1 cellular context compared by ENCODE assay signal in the genomic region with DNA sequence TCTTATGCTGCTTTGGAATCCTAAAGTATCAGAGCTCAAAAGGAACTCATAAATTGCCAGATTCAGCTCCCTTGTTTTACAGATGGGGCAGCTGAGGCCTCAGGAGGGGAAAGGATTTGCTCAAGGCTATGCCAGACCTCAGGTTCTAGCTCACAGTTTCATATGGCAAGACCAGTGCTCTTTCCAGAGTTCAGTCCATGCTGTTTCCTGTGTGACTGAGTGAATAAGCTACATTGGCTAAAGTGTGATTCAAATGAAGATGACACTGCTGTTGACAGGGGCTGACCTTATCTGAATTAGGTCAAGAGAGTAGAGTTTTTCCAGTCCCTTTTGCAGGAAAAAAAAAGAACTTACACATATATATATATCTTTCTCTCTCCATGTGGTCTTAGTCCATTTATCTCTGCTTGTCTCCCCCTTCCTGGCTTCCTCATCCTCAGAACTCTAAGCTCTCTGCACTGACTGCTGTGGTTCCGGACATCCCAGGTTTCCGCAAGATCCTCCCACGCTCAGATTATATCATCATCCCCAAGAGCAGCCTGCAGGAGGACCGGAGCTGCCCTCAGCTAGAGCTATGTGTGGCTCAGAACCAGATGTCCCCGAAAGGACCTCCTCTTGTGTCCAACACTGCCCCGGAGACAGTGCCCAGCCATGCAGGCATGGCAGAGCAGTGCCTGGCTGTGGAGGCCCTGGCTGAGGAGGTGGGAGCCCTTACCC.
TF ChIP-seq lines count a peak whose summit lies in the region.

No MANE protein-coding gene starts in this region.

TF ChIP-seq in GM23338, 12 proteins besides CTCF, POLR2A, EP300 and RAD21:
- TF ChIP-seq, protein P1, sequence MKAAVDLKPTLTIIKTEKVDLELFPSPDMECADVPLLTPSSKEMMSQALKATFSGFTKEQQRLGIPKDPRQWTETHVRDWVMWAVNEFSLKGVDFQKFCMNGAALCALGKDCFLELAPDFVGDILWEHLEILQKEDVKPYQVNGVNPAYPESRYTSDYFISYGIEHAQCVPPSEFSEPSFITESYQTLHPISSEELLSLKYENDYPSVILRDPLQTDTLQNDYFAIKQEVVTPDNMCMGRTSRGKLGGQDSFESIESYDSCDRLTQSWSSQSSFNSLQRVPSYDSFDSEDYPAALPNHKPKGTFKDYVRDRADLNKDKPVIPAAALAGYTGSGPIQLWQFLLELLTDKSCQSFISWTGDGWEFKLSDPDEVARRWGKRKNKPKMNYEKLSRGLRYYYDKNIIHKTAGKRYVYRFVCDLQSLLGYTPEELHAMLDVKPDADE (IDR thresholded peaks at IDR 0.05) = no peak
- TF ChIP-seq JUNB (IDR thresholded peaks at IDR 0.05; ENCODE audit: unreplicated experiment) (no peak), EZH2 (IDR thresholded peaks at IDR 0.05; ENCODE audit: low read depth, unreplicated experiment) (no peak), ZNF331 (CRISPR knock-in tag; IDR thresholded peaks at IDR 0.05; ENCODE audit: low read depth) (no peak), POLR2AphosphoS5 (IDR thresholded peaks at IDR 0.05; ENCODE audit: low read depth) (no peak), EZH2phosphoT487 (IDR thresholded peaks at IDR 0.05; ENCODE audit: unreplicated experiment) (no peak), ZNF114 (CRISPR knock-in tag; IDR thresholded peaks at IDR 0.05) (no peak), STAT1 (IDR thresholded peaks at IDR 0.05; ENCODE audit: unreplicated experiment) (no peak), NANOG (IDR thresholded peaks at IDR 0.05; ENCODE audit: borderline replicate concordance) (no peak), CREB1 (CRISPR knock-in tag; IDR thresholded peaks at IDR 0.05; ENCODE audit: low read depth) (no peak)
- TF ChIP-seq, protein P2, sequence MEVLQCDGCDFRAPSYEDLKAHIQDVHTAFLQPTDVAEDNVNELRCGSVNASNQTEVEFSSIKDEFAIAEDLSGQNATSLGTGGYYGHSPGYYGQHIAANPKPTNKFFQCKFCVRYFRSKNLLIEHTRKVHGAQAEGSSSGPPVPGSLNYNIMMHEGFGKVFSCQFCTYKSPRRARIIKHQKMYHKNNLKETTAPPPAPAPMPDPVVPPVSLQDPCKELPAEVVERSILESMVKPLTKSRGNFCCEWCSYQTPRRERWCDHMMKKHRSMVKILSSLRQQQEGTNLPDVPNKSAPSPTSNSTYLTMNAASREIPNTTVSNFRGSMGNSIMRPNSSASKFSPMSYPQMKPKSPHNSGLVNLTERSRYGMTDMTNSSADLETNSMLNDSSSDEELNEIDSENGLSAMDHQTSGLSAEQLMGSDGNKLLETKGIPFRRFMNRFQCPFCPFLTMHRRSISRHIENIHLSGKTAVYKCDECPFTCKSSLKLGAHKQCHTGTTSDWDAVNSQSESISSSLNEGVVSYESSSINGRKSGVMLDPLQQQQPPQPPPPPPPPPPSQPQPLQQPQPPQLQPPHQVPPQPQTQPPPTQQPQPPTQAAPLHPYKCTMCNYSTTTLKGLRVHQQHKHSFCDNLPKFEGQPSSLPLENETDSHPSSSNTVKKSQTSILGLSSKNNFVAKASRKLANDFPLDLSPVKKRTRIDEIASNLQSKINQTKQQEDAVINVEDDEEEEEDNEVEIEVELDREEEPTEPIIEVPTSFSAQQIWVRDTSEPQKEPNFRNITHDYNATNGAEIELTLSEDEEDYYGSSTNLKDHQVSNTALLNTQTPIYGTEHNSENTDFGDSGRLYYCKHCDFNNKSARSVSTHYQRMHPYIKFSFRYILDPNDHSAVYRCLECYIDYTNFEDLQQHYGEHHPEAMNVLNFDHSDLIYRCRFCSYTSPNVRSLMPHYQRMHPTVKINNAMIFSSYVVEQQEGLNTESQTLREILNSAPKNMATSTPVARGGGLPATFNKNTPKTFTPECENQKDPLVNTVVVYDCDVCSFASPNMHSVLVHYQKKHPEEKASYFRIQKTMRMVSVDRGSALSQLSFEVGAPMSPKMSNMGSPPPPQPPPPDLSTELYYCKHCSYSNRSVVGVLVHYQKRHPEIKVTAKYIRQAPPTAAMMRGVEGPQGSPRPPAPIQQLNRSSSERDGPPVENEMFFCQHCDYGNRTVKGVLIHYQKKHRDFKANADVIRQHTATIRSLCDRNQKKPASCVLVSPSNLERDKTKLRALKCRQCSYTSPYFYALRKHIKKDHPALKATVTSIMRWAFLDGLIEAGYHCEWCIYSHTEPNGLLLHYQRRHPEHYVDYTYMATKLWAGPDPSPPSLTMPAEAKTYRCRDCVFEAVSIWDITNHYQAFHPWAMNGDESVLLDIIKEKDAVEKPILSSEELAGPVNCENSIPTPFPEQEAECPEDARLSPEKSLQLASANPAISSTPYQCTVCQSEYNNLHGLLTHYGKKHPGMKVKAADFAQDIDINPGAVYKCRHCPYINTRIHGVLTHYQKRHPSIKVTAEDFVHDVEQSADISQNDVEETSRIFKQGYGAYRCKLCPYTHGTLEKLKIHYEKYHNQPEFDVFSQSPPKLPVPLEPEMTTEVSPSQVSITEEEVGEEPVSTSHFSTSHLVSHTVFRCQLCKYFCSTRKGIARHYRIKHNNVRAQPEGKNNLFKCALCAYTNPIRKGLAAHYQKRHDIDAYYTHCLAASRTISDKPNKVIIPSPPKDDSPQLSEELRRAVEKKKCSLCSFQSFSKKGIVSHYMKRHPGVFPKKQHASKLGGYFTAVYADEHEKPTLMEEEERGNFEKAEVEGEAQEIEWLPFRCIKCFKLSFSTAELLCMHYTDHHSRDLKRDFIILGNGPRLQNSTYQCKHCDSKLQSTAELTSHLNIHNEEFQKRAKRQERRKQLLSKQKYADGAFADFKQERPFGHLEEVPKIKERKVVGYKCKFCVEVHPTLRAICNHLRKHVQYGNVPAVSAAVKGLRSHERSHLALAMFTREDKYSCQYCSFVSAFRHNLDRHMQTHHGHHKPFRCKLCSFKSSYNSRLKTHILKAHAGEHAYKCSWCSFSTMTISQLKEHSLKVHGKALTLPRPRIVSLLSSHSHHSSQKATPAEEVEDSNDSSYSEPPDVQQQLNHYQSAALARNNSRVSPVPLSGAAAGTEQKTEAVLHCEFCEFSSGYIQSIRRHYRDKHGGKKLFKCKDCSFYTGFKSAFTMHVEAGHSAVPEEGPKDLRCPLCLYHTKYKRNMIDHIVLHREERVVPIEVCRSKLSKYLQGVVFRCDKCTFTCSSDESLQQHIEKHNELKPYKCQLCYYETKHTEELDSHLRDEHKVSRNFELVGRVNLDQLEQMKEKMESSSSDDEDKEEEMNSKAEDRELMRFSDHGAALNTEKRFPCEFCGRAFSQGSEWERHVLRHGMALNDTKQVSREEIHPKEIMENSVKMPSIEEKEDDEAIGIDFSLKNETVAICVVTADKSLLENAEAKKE (CRISPR knock-in tag; IDR thresholded peaks at IDR 0.05) = no peak
- TF ChIP-seq, protein P3, sequence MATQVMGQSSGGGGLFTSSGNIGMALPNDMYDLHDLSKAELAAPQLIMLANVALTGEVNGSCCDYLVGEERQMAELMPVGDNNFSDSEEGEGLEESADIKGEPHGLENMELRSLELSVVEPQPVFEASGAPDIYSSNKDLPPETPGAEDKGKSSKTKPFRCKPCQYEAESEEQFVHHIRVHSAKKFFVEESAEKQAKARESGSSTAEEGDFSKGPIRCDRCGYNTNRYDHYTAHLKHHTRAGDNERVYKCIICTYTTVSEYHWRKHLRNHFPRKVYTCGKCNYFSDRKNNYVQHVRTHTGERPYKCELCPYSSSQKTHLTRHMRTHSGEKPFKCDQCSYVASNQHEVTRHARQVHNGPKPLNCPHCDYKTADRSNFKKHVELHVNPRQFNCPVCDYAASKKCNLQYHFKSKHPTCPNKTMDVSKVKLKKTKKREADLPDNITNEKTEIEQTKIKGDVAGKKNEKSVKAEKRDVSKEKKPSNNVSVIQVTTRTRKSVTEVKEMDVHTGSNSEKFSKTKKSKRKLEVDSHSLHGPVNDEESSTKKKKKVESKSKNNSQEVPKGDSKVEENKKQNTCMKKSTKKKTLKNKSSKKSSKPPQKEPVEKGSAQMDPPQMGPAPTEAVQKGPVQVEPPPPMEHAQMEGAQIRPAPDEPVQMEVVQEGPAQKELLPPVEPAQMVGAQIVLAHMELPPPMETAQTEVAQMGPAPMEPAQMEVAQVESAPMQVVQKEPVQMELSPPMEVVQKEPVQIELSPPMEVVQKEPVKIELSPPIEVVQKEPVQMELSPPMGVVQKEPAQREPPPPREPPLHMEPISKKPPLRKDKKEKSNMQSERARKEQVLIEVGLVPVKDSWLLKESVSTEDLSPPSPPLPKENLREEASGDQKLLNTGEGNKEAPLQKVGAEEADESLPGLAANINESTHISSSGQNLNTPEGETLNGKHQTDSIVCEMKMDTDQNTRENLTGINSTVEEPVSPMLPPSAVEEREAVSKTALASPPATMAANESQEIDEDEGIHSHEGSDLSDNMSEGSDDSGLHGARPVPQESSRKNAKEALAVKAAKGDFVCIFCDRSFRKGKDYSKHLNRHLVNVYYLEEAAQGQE (IDR thresholded peaks at IDR 0.05; ENCODE audit: unreplicated experiment) = no peak
